ENCODE assay signal across 8 cellular contexts in the genomic region with DNA sequence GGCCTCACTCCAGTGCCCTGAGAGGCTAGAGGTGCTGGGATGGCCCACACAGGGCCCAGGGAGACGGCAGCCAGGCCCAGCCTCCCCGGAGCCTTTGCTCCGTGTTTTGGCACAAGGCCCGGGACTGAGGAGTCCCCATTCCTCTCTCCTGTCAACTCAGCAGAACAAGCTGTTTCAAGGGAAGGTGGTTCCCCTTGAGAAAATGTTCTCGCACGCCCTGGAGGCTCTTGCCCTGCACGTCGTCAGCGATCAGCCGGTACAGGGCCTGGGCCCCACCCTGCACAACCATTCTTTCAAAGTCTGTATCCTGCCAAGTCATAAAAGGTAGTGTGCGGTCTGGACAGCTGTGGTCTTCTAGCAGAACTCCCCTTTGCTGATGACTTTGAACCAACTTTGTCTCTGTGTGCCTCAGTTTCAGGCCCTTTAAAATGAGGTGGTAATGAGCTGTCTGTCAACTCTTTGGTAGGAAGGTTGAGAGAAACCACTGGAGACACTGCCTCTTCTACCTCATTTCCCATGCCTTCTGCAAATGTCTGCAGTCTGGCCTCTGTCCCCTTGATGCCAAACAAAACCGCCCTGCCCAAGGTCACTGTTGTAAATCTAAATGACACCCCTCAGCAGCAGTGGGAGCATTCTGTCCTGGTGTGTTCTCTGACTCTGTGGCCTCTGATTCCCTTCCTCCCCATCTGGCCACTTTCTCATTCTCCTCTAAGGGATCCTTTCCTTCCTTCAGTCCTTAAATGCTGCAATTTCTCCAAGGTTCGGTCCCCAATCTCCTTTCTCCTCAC.
DNase-seq lines count a peak whose midpoint lies in the region; ATAC-seq, FAIRE-seq and TF ChIP-seq lines count a peak whose summit lies in the region.

No MANE protein-coding gene starts in this region.

- no peak for TF ChIP-seq CTCF in activated CD8-positive, alpha-beta T cell treated with anti-CD3 and anti-CD28 coated beads for 36 hours (IDR thresholded peaks at IDR 0.05)
- no peak for TF ChIP-seq CTCF in heart left ventricle (IDR thresholded peaks at IDR 0.05)
- TF ChIP-seq CTCF in osteoblast (IDR thresholded peaks at IDR 0.05; ENCODE audit: extremely low read depth, low read depth, low read length) = no peak

- H3K27me3 Mint-ChIP-seq in activated CD8-positive, alpha-beta T cell treated with anti-CD3 and anti-CD28 coated beads for 36 hours = no peaks in the 10 kb centered on the region

- peak; percentile 77 for FAIRE-seq in GM19239 (lab: Jason Lieb, UNC)

- peak overlapping the region; percentile 81 for H3K27ac Mint-ChIP-seq in activated CD8-positive, alpha-beta T cell treated with anti-CD3 and anti-CD28 coated beads for 36 hours

- H3K27ac ChIP-seq in heart left ventricle (peak overlapping the region in 5 of 12 donors; percentile 1 to 48 (median 35)), osteoblast (ENCODE audit: low read depth, low read length) (no peak overlapping the region)

- no peak overlapping the region for H3K4me2 ChIP-seq in osteoblast (ENCODE audit: insufficient read depth, low read length)

- DNase-seq in GM19239 (ENCODE audit: insufficient read length, low spot score) (peak; percentile 32), heart left ventricle (peak; percentile 45 to 87 (median 75)), NCI-H526 treated with DMSO at 0.1 percent for 48 hours (lab: John Stamatoyannopoulos, UW) (no peak), osteoblast (ENCODE audit: insufficient read length, low spot score, missing footprints) (no peak)
- peak; percentile 91 for DNase-seq in activated CD8-positive, alpha-beta T cell treated with anti-CD3 and anti-CD28 coated beads for 36 hours
- DNase-seq in stimulated activated CD4-positive, alpha-beta T cell treated with anti-CD3 and anti-CD28 coated beads, Interleukin-4, amount 100 ng/mL, for 1 hour = peak; percentile 13

- 22 to 36% (median 26%) methylated on average over 13 of the region's 13 CpGs for WGBS in heart left ventricle, 4 donors

- H3K4me3 ChIP-seq in heart left ventricle = no peak overlapping the region
- no peak overlapping the region for H3K4me3 ChIP-seq in osteoblast (ENCODE audit: insufficient read depth, low read length)

- no peaks in the 10 kb centered on the region for H3K9me3 ChIP-seq in heart left ventricle
- no peaks in the 10 kb centered on the region for H3K9me3 ChIP-seq in osteoblast (ENCODE audit: low read depth, low read length)

- TF ChIP-seq POLR2A in heart left ventricle (IDR thresholded peaks at IDR 0.05) = no peak

- peaks cover 26% of the 10 kb centered on the region for H3K4me1 Mint-ChIP-seq in activated CD8-positive, alpha-beta T cell treated with anti-CD3 and anti-CD28 coated beads for 36 hours (ENCODE audit: low read depth)

- H3K36me3 ChIP-seq in heart left ventricle (no peaks in the 10 kb centered on the region), osteoblast (ENCODE audit: insufficient read depth, low read length) (no peaks in the 10 kb centered on the region)

- intact Hi-C loops in activated CD8-positive, alpha-beta T cell treated with anti-CD3 and anti-CD28 coated beads for 36 hours (cut with micrococcal nuclease) = no loop called here
- intact Hi-C loops in heart left ventricle (cut with DNase I) = no loop called here

- no peaks in the 10 kb centered on the region for H3K9me3 Mint-ChIP-seq in activated CD8-positive, alpha-beta T cell treated with anti-CD3 and anti-CD28 coated beads for 36 hours

- H4K20me1 ChIP-seq in osteoblast (ENCODE audit: insufficient read depth, low read length) = no peaks in the 10 kb centered on the region

- POLR2A ChIA-PET in activated CD8-positive, alpha-beta T cell treated with anti-CD3 and anti-CD28 coated beads for 36 hours (lab: Charles Lee) = interaction anchor here (0.7 to 2.0 kb wide), 3 partner anchors 14 to 139 kb away, joined by 3 to 7 read pairs (median 3); no protein-coding TSS in a partner anchor

- H3K4me1 ChIP-seq in heart left ventricle = peaks cover 0 to 39% (median 9%) of the 10 kb centered on the region in 12 donors
- H3K4me1 ChIP-seq in osteoblast (ENCODE audit: insufficient read depth, low read length) = no peaks in the 10 kb centered on the region

- no peak overlapping the region for H2AFZ ChIP-seq in osteoblast (ENCODE audit: low read length)

- H3K27me3 ChIP-seq in heart left ventricle (no peaks in the 10 kb centered on the region), osteoblast (ENCODE audit: insufficient read depth, low read length) (no peaks in the 10 kb centered on the region)

- ATAC-seq in HG03045 (IDR thresholded peaks at IDR 0.05; ENCODE audit: unreplicated experiment) (peak; percentile 95), heart left ventricle (peak; percentile 88 to 91 (median 89)), GM19397 (IDR thresholded peaks at IDR 0.05; ENCODE audit: unreplicated experiment) (no peak)
- peak; percentile 99 for ATAC-seq in activated CD8-positive, alpha-beta T cell treated with anti-CD3 and anti-CD28 coated beads for 36 hours

- H3K36me3 Mint-ChIP-seq in activated CD8-positive, alpha-beta T cell treated with anti-CD3 and anti-CD28 coated beads for 36 hours (ENCODE audit: low read depth) = no peaks in the 10 kb centered on the region

- H3K4me3 Mint-ChIP-seq in activated CD8-positive, alpha-beta T cell treated with anti-CD3 and anti-CD28 coated beads for 36 hours = no peak overlapping the region

- H3K79me2 ChIP-seq in osteoblast (ENCODE audit: insufficient read depth, low read length) = no peaks in the 10 kb centered on the region

- CTCF ChIA-PET in activated CD8-positive, alpha-beta T cell treated with anti-CD3 and anti-CD28 coated beads for 36 hours (lab: Charles Lee) = interaction anchor here (1.1 to 1.3 kb wide), 2 partner anchors 18 to 167 kb away, joined by 3 read pairs; no protein-coding TSS in a partner anchor

Comparison
In these comparisons a context has a peak if more than half of its experiments do, and no peak if none do; other contexts are left out.
1. DNase-seq: peak in GM19239 (single experiment), activated CD8-positive, alpha-beta T cell treated with anti-CD3 and anti-CD28 coated beads for 36 hours (single experiment), heart left ventricle (5 of 5) and stimulated activated CD4-positive, alpha-beta T cell treated with anti-CD3 and anti-CD28 coated beads, Interleukin-4, amount 100 ng/mL, for 1 hour (single experiment); none in NCI-H526 treated with DMSO at 0.1 percent for 48 hours (single experiment) and osteoblast (single experiment).